In the genomic region with DNA sequence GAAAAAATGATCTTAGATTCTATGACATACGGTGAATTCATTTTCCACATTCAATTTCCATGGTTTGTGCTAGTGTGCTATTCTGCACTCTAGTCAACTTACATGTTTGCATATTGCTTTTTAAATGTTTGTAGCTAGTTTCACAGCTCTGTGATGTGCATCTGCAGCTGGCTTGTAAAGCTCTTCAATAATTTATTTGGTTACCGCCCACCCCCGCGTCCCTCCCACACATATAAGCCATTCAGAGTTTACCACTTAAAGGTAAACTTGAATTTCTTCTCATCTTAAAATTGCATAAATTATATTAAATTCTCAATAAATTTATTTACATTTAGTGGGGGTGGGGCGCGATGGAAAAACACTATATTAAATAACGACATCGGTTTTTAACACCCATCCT, we compare ENCODE assay signal across 8 cellular contexts. TPM values are rescaled to one million over a fixed set of nuclear protein-coding genes. Genes with fewer than 3 reads are reported as not detected.
DNase-seq lines count a peak whose midpoint lies in the region; ATAC-seq and TF ChIP-seq lines count a peak whose summit lies in the region.

No MANE protein-coding gene starts in this region.

- H3K4me1 Mint-ChIP-seq in natural killer cell treated with Interleukin-12 subunit alpha and Interleukin-12 subunit beta and Interleukin-15 and Interleukin-18, amount 100 ng/mL, for 72 hours (ENCODE audit: low read depth in 2 of 2): peaks cover 6 to 9% of the 10 kb centered on the region in 2 donors

- no peaks in the 10 kb centered on the region for H3K9me3 Mint-ChIP-seq in natural killer cell treated with Interleukin-12 subunit alpha and Interleukin-12 subunit beta and Interleukin-15 and Interleukin-18, amount 100 ng/mL, for 72 hours

- no peak for TF ChIP-seq CTCF in A673 (conservative IDR thresholded peaks at IDR 0.05; ENCODE audit: low read depth, low read length)

- peak; percentile 28 for ATAC-seq in GM18858 (IDR thresholded peaks at IDR 0.05; ENCODE audit: unreplicated experiment)
- peak; percentile 54 for ATAC-seq in HG03175 (IDR thresholded peaks at IDR 0.05; ENCODE audit: unreplicated experiment)
- ATAC-seq in natural killer cell treated with Interleukin-12 subunit alpha and Interleukin-12 subunit beta and Interleukin-15 and Interleukin-18, amount 100 ng/mL, for 72 hours: no peak

- intact Hi-C loops in A673 (cut with micrococcal nuclease; ENCODE audit: unreplicated experiment): loop anchor here (2.0 to 5.0 kb wide), 3 partner anchors 166 to 1591 kb away; partner anchors contain the start of gene UBQLN2

- H3K27me3 ChIP-seq in A673 (replicated peaks; ENCODE audit: insufficient read depth, low read depth, low read length, poor library complexity): no peaks in the 10 kb centered on the region

- no peaks in the 10 kb centered on the region for H3K9me3 ChIP-seq in A673 (ENCODE audit: low read depth, low read length, poor library complexity, severe bottlenecking)

- peak overlapping the region in 1 of 2 donors; percentile 63 for H3K27ac Mint-ChIP-seq in natural killer cell treated with Interleukin-12 subunit alpha and Interleukin-12 subunit beta and Interleukin-15 and Interleukin-18, amount 100 ng/mL, for 72 hours

- no TSS peak for BruUV-seq in A673 (replicated peaks; lab: Mats Ljungman, UMichigan)

- POLR2A ChIA-PET in A673 (lab: Charles Lee; ENCODE audit: low non-redundant PET): no interaction called here

- peaks cover 4% of the 10 kb centered on the region for H3K4me1 ChIP-seq in A673 (ENCODE audit: insufficient read depth, low read length, poor library complexity, severe bottlenecking)

- peak; percentile 41 for DNase-seq in A673 (ENCODE audit: low spot score)
- peak; percentile 9 for DNase-seq in SW480 (ENCODE audit: low spot score)
- DNase-seq in effector CD4-positive, alpha-beta T cell: peak; percentile 17
- no peak for DNase-seq in natural killer cell treated with Interleukin-12 subunit alpha and Interleukin-12 subunit beta and Interleukin-15 and Interleukin-18, amount 100 ng/mL, for 72 hours (ENCODE audit: low spot score)
- DNase-seq in putamen (ENCODE audit: low spot score): no peak
- DNase-seq in HuH-7.5 (ENCODE audit: low spot score): no peak

- CTCF ChIA-PET in A673 (lab: Charles Lee): no interaction called here

- no peaks in the 10 kb centered on the region for H3K36me3 ChIP-seq in A673 (ENCODE audit: insufficient read depth, low read length, poor library complexity, severe bottlenecking)

- no peak overlapping the region for H3K27ac ChIP-seq in A673 (ENCODE audit: low read depth, low read length, poor library complexity, severe bottlenecking)

- H3K36me3 Mint-ChIP-seq in natural killer cell treated with Interleukin-12 subunit alpha and Interleukin-12 subunit beta and Interleukin-15 and Interleukin-18, amount 100 ng/mL, for 72 hours: no peaks in the 10 kb centered on the region

- H3K4me3 ChIP-seq in A673 (ENCODE audit: low read depth, low read length, poor library complexity, severe bottlenecking): peak overlapping the region; percentile 56

- peak overlapping the region; percentile 88 for H3K4me3 Mint-ChIP-seq in natural killer cell treated with Interleukin-12 subunit alpha and Interleukin-12 subunit beta and Interleukin-15 and Interleukin-18, amount 100 ng/mL, for 72 hours

- H3K27me3 Mint-ChIP-seq in natural killer cell treated with Interleukin-12 subunit alpha and Interleukin-12 subunit beta and Interleukin-15 and Interleukin-18, amount 100 ng/mL, for 72 hours: peaks cover 0 to 7% of the 10 kb centered on the region in 2 donors

RNA-seq across cellular contexts. Expression of gene NBDY, which starts 0.3 kb away (rescaled TPM):
- total RNA-seq in A673 (2021): 46.8 and 53.1 TPM in 2 replicates
- total RNA-seq in natural killer cell treated with Interleukin-12 subunit alpha and Interleukin-12 subunit beta and Interleukin-15 and Interleukin-18, amount 100 ng/mL, for 72 hours: 10 to 100 TPM; 12.7 to 35.3 TPM

Comparison
In these comparisons a context has a peak if more than half of its experiments do, and no peak if none do; other contexts are left out.
1. DNase-seq: peak in A673 (single experiment), SW480 (single experiment) and effector CD4-positive, alpha-beta T cell (single experiment); none in natural killer cell treated with Interleukin-12 subunit alpha and Interleukin-12 subunit beta and Interleukin-15 and Interleukin-18, amount 100 ng/mL, for 72 hours (single experiment), putamen (single experiment) and HuH-7.5 (single experiment).
2. ATAC-seq: peak in GM18858 (single experiment) and HG03175 (single experiment); none in natural killer cell treated with Interleukin-12 subunit alpha and Interleukin-12 subunit beta and Interleukin-15 and Interleukin-18, amount 100 ng/mL, for 72 hours (0 of 2).